26 cellular contexts compared by ENCODE assay signal in the genomic region with DNA sequence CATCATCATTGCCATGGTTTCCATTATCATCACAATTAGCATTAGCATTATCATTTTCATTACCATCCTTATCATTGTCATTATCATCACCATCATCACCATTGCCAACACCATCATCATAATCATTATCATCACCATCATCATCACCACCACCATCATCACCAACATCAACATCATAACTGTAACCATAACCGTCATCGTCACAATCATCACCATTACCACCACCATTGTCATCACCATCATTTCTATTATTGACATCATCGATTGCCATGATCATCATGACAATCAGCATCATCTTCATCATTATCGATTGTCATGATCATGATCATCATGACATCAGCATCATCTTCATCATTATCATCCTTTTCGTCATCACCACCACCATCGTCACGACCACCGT.
"Had no signal": no experiment of that assay in that cellular context is flagged by ENCODE, and none has a peak within 500 bp of the region (broad histone marks: within the 10 kb centered on the region; RNA-seq: fewer than 3 reads in every experiment).

No MANE protein-coding gene starts in this region.

- H3K4me1 ChIP-seq: ascending aorta had no signal

- DNase-seq: activated CD4-positive, alpha-beta memory T cell treated with anti-CD3 and anti-CD28 coated beads for 36 hours; activated CD4-positive, alpha-beta T cell treated with anti-CD3 and anti-CD28 coated beads for 36 hours; activated CD4-positive, alpha-beta T cell treated with anti-CD3 and anti-CD28 coated beads, Interleukin-2, amount 10 ng/mL, durations not matched to agents 24 days and 14 days; activated CD4-positive, CD25-positive, alpha-beta regulatory T cell; activated CD4-positive, CD25-positive, alpha-beta regulatory T cell treated with anti-CD3 and anti-CD28 coated beads, Interleukin-2, amount 50 U/mL, for 72 hours; activated CD8-positive, alpha-beta memory T cell treated with anti-CD3 and anti-CD28 coated beads, Interleukin-2, amount 10 ng/mL, durations not matched to agents 7 days and 5 days; activated CD8-positive, alpha-beta memory T cell treated with anti-CD3 and anti-CD28 coated beads, Interleukin-2, amount 50 U/mL, for 4 hours; activated CD8-positive, alpha-beta T cell treated with anti-CD3 and anti-CD28 coated beads, Interleukin-2, amount 10 ng/mL, durations not matched to agents 7 days and 5 days; activated gamma-delta T cell; activated naive CD4-positive, alpha-beta T cell; activated naive CD4-positive, alpha-beta T cell treated with anti-CD3 and anti-CD28 coated beads, Interleukin-2, amount 10 ng/mL, durations not matched to agents 7 days and 5 days; activated naive CD8-positive, alpha-beta T cell treated with anti-CD3 and anti-CD28 coated beads, Interleukin-2, amount 10 ng/mL, durations not matched to agents 7 days and 5 days; activated T-cell treated with anti-CD3 and anti-CD28 coated beads, Interleukin-2, amount 50 U/mL, for 1 hour; activated T-cell treated with anti-CD3 and anti-CD28 coated beads, Interleukin-2, amount 50 U/mL, for 48 hours; brain microvascular endothelial cell; dorsolateral prefrontal cortex; effector memory CD4-positive, alpha-beta T cell; endodermal cell; foreskin fibroblast; T-helper 17 cell had no signal

- ATAC-seq: activated CD4-positive, alpha-beta T cell treated with anti-CD3 and anti-CD28 coated beads for 36 hours; activated CD8-positive, alpha-beta memory T cell treated with anti-CD3 and anti-CD28 coated beads, Interleukin-2, amount 10 ng/mL, durations not matched to agents 7 days and 5 days; activated CD8-positive, alpha-beta T cell treated with anti-CD3 and anti-CD28 coated beads, Interleukin-2, amount 10 ng/mL, durations not matched to agents 7 days and 5 days; activated naive CD4-positive, alpha-beta T cell treated with anti-CD3 and anti-CD28 coated beads, Interleukin-2, amount 50 U/mL, for 72 hours; esophagus mucosa; T-helper 17 cell had no signal

- H3K36me3 ChIP-seq: ascending aorta, brain microvascular endothelial cell had no signal

- H3K27ac ChIP-seq: ascending aorta, brain microvascular endothelial cell, coronary artery, dorsolateral prefrontal cortex had no signal

- H3K4me3 ChIP-seq: ascending aorta, coronary artery, dorsolateral prefrontal cortex had no signal

- H3K9me3 ChIP-seq: ascending aorta had no signal

- FAIRE-seq: bronchial epithelial cell, frontal cortex had no signal

- H3K27me3 ChIP-seq: ascending aorta, brain microvascular endothelial cell, dorsolateral prefrontal cortex had no signal
